16 cellular contexts compared by ENCODE assay signal in genomic region chr7:38839846-38840245, GRCh38.
A peak's percentile ranks its signal among the peaks of the same experiment; 100 is the strongest.
DNase-seq lines count a peak whose midpoint lies in the region; ATAC-seq and TF ChIP-seq lines count a peak whose summit lies in the region.
"Had no signal": no experiment of that assay in that cellular context is flagged by ENCODE, and none has a peak within 500 bp of the region (broad histone marks: within the 10 kb centered on the region; RNA-seq: fewer than 3 reads in every experiment).

No MANE protein-coding gene starts in this region.

- no peaks in the 10 kb centered on the region for H3K27me3 Mint-ChIP-seq in osteocyte (ENCODE audit: unreplicated experiment)

- ATAC-seq in left ventricle myocardium superior (peak; percentile 98), left colon (no peak), HG03342 (IDR thresholded peaks at IDR 0.05; ENCODE audit: unreplicated experiment) (no peak)
- ATAC-seq: CD8-positive, alpha-beta T cell had no signal

- no peak overlapping the region for H3K27ac Mint-ChIP-seq in osteocyte (ENCODE audit: unreplicated experiment)
- H3K27ac Mint-ChIP-seq: CD8-positive, alpha-beta T cell had no signal

- no peak overlapping the region for H3K4me3 Mint-ChIP-seq in osteocyte (ENCODE audit: unreplicated experiment)
- H3K4me3 Mint-ChIP-seq: CD8-positive, alpha-beta T cell had no signal

- no peaks in the 10 kb centered on the region for H3K9me3 ChIP-seq in fibroblast of lung (ENCODE audit: control insufficient read depth, insufficient read depth, low read depth, low read length)
- H3K9me3 ChIP-seq: Peyer's patch had no signal

- H3K27ac ChIP-seq in fibroblast of lung (ENCODE audit: insufficient read depth, low read length), result no peak overlapping the region
- H3K27ac ChIP-seq: Peyer's patch had no signal

- H3K4me1 ChIP-seq in fibroblast of lung (ENCODE audit: control insufficient read depth, extremely low read depth, insufficient read depth, low read length), result peaks cover 7% of the 10 kb centered on the region
- H3K4me1 ChIP-seq: Peyer's patch had no signal

- no peak overlapping the region for H3K9ac ChIP-seq in fibroblast of lung (ENCODE audit: insufficient read depth, low read length)

- peak overlapping the region; percentile 60 for H3K4me2 ChIP-seq in fibroblast of lung (ENCODE audit: extremely low read depth, insufficient read depth, low read length)

- H3K4me1 Mint-ChIP-seq in osteocyte (ENCODE audit: unreplicated experiment), result peaks cover 17% of the 10 kb centered on the region

- no peak overlapping the region for H2AFZ ChIP-seq in fibroblast of lung (ENCODE audit: low read length)

- no peaks in the 10 kb centered on the region for H4K20me1 ChIP-seq in fibroblast of lung (ENCODE audit: control insufficient read depth, extremely low read depth, insufficient read depth, low read length)

- H3K36me3 ChIP-seq in fibroblast of lung (ENCODE audit: control insufficient read depth, insufficient read depth, low read length), result no peaks in the 10 kb centered on the region
- H3K36me3 ChIP-seq: Peyer's patch had no signal

- H3K79me2 ChIP-seq in fibroblast of lung (ENCODE audit: control insufficient read depth, insufficient read depth, low read length), result no peaks in the 10 kb centered on the region

- intact Hi-C loops in left ventricle myocardium superior (cut with micrococcal nuclease), result no loop called here
- intact Hi-C loops in left colon (cut with DNase I, micrococcal nuclease), result no loop called here

- TF ChIP-seq CTCF in fibroblast of lung (conservative IDR thresholded peaks at IDR 0.05 in 1 of 2, IDR thresholded peaks at IDR 0.05 in 1 of 2; ENCODE audit: low read depth in 1 of 2, low read length in 2 of 2) (no peak), osteocyte (IDR thresholded peaks at IDR 0.05) (no peak)

- no peaks in the 10 kb centered on the region for H3K27me3 ChIP-seq in fibroblast of lung (ENCODE audit: control insufficient read depth, insufficient read depth, low read length)
- H3K27me3 ChIP-seq: Peyer's patch had no signal

- no peak overlapping the region for H3K4me3 ChIP-seq in fibroblast of lung (replicated peaks in 1 of 4; ENCODE audit: control extremely low read depth in 1 of 4, insufficient read depth in 1 of 4, low read depth in 3 of 4, low read length in 4 of 4)
- H3K4me3 ChIP-seq: Peyer's patch had no signal

- no peaks in the 10 kb centered on the region for H3K9me3 Mint-ChIP-seq in osteocyte (ENCODE audit: unreplicated experiment)

- peak; percentile 18 to 41 for DNase-seq in fibroblast of lung (ENCODE audit: low read depth in 2 of 2)
- peak; percentile 77 for DNase-seq in left ventricle myocardium superior
- DNase-seq in left colon, result no peak
- DNase-seq in osteocyte (ENCODE audit: extremely low spot score, unreplicated experiment), result no peak
- no peak for DNase-seq in NCI-H2107 treated with DMSO at 0.1 percent for 48 hours (lab: John Stamatoyannopoulos, UW; ENCODE audit: unreplicated experiment)
- DNase-seq: CD8-positive, alpha-beta T cell; DND-41; Kasumi-1; NCI-H1417; NCI-H1930; NCI-H510A; NCI-H82; Peyer's patch; SHP77 treated with DMSO at 0.1 percent for 48 hours had no signal

- H3K36me3 Mint-ChIP-seq in osteocyte (ENCODE audit: unreplicated experiment), result no peaks in the 10 kb centered on the region

TF ChIP-seq in PFSK-1, 5 proteins besides CTCF, POLR2A, EP300 and RAD21:
- peak; percentile 48 to 68; a peak in 2 of 4 replicates for TF ChIP-seq REST (IDR thresholded peaks at IDR 0.05; ENCODE audit: insufficient read depth in 1 of 2, low read depth in 2 of 2, low read length in 2 of 2)
- TF ChIP-seq FOXP2 (optimal IDR thresholded peaks at IDR 0.05; ENCODE audit: borderline replicate concordance, extremely low read depth, extremely low read length, insufficient read depth), result no peak
- no peak for TF ChIP-seq POLR2AphosphoS5 (IDR thresholded peaks at IDR 0.05; ENCODE audit: low read depth, low read length)
- TF ChIP-seq TAF1 (IDR thresholded peaks at IDR 0.05; ENCODE audit: borderline replicate concordance, insufficient read depth, low read length), result no peak
- TF ChIP-seq SIN3A (IDR thresholded peaks at IDR 0.05; ENCODE audit: borderline replicate concordance, insufficient read depth, low read length), result no peak

Comparison
In these comparisons a context has a peak if more than half of its experiments do, and no peak if none do; other contexts are left out.
1. DNase-seq: peak in fibroblast of lung (2 of 2) and left ventricle myocardium superior (single experiment); none in left colon (0 of 2), osteocyte (single experiment) and NCI-H2107 treated with DMSO at 0.1 percent for 48 hours (single experiment).